ENCODE assay signal across 8 cellular contexts in the genomic region with DNA sequence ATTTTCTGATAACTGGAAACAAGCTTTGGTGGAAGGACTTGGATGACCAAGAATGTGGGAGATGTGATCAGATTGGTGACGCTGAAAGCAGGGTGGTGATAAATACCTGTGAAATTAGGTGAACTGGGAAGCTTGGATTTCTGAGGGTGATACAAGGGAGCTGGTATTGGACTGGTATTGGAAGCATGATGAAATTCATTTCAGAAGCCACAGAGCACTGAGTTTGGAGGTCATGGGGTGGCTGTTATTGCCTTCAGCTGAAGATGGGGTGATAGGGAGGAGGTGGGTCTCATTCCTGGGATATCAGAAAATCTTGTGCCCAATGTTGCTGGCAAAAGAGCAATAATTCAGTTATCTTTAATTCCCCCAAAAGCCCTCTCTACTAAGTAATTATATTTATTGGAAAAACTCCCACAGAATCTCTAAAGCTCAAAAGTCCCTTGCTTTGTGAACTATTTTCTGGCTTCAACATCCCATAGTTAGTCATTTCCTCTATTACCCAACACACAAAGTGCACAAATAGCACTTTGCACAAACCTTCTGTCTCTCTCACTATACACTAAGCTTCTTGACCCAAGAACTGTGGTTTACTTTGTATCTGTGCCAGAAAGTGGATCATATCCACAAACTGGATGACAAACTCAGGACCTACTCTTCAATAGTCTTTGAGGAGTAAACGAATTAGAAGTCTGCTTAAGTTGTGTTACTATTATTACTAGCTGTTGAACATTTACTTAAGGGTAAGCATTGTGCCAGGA. TPM values are rescaled to one million over a fixed set of nuclear protein-coding genes. Genes with fewer than 3 reads are reported as not detected.
A peak's percentile ranks its signal among the peaks of the same experiment; 100 is the strongest.
DNase-seq lines count a peak whose midpoint lies in the region; ATAC-seq and FAIRE-seq lines count a peak whose summit lies in the region.

No MANE protein-coding gene starts in this region.

- peak; percentile 44 for FAIRE-seq in urothelium cell line (lab: Jason Lieb, UNC)

- WGBS in right cardiac atrium = 55% methylated on average over 2 of the region's 2 CpGs

- H3K36me3 Mint-ChIP-seq in activated naive CD8-positive, alpha-beta T cell treated with anti-CD3 and anti-CD28 coated beads, Interleukin-2, amount 50 U/mL, for 24 hours (ENCODE audit: low read depth) = no peaks in the 10 kb centered on the region

- H3K27me3 Mint-ChIP-seq in activated naive CD8-positive, alpha-beta T cell treated with anti-CD3 and anti-CD28 coated beads, Interleukin-2, amount 50 U/mL, for 24 hours = no peaks in the 10 kb centered on the region

- H3K4me1 Mint-ChIP-seq in activated naive CD8-positive, alpha-beta T cell treated with anti-CD3 and anti-CD28 coated beads, Interleukin-2, amount 50 U/mL, for 24 hours = peaks cover 27% of the 10 kb centered on the region

- no peaks in the 10 kb centered on the region for H3K27me3 ChIP-seq in right cardiac atrium (ENCODE audit: control insufficient read depth, insufficient read depth)

- H3K4me3 Mint-ChIP-seq in activated naive CD8-positive, alpha-beta T cell treated with anti-CD3 and anti-CD28 coated beads, Interleukin-2, amount 50 U/mL, for 24 hours = no peak overlapping the region

- H3K4me3 ChIP-seq in right cardiac atrium (ENCODE audit: low read length) = no peak overlapping the region

- DNase-seq in Right ventricle myocardium inferior (ENCODE audit: missing footprints) = no peak
- DNase-seq in cardiac septum (ENCODE audit: low spot score) = no peak
- no peak for DNase-seq in activated naive CD8-positive, alpha-beta T cell treated with anti-CD3 and anti-CD28 coated beads, Interleukin-2, amount 50 U/mL, for 24 hours
- DNase-seq in right cardiac atrium = no peak
- peak; percentile 43 for DNase-seq in urothelium cell line (ENCODE audit: low spot score)

- H3K9me3 Mint-ChIP-seq in activated naive CD8-positive, alpha-beta T cell treated with anti-CD3 and anti-CD28 coated beads, Interleukin-2, amount 50 U/mL, for 24 hours = peaks cover 5% of the 10 kb centered on the region

- H3K4me1 ChIP-seq in right cardiac atrium (ENCODE audit: control insufficient read depth, insufficient read depth, low read length) = peaks cover 1% of the 10 kb centered on the region

- H3K27ac Mint-ChIP-seq in activated naive CD8-positive, alpha-beta T cell treated with anti-CD3 and anti-CD28 coated beads, Interleukin-2, amount 50 U/mL, for 24 hours = peak overlapping the region; percentile 23

- H3K27ac ChIP-seq in right cardiac atrium (ENCODE audit: low read length) = no peak overlapping the region

- intact Hi-C loops in Right ventricle myocardium inferior (cut with DNase I) = loop anchor here (5.0 to 10.0 kb wide), 3 partner anchors 110 to 600 kb away; no protein-coding TSS in a partner anchor
- intact Hi-C loops in cardiac septum (cut with DNase I) = loop anchor here (10.0 kb wide), 3 partner anchors 110 to 600 kb away; no protein-coding TSS in a partner anchor
- intact Hi-C loops in right cardiac atrium (cut with DNase I) = loop anchor here (10.0 kb wide), 3 partner anchors 280 to 590 kb away; no protein-coding TSS in a partner anchor

- ATAC-seq in Right ventricle myocardium inferior (peak; percentile 86), right cardiac atrium (peak; percentile 86 to 91), GM19455 (IDR thresholded peaks at IDR 0.05; ENCODE audit: unreplicated experiment) (no peak), HG02973 (IDR thresholded peaks at IDR 0.05; ENCODE audit: unreplicated experiment) (no peak), GM18519 (IDR thresholded peaks at IDR 0.05; ENCODE audit: low FRiP score, unreplicated experiment) (no peak)
- ATAC-seq in activated naive CD8-positive, alpha-beta T cell treated with anti-CD3 and anti-CD28 coated beads, Interleukin-2, amount 50 U/mL, for 24 hours = peak; percentile 63

- no peaks in the 10 kb centered on the region for H3K9me3 ChIP-seq in right cardiac atrium (ENCODE audit: control insufficient read depth, low read length)

RNA-seq across cellular contexts. Expression of gene CAMK2D, which starts 23.1 kb away (rescaled TPM):
- total RNA-seq in Right ventricle myocardium inferior (214 TPM), cardiac septum (217 TPM), right cardiac atrium (100 to 1,000 TPM; 150 to 177 (median 152) TPM)
- 77.2 TPM for polyA plus RNA-seq in right cardiac atrium

Comparison
In these comparisons a context has a peak if more than half of its experiments do, and no peak if none do; other contexts are left out.
1. ATAC-seq: peak in Right ventricle myocardium inferior (single experiment), activated naive CD8-positive, alpha-beta T cell treated with anti-CD3 and anti-CD28 coated beads, Interleukin-2, amount 50 U/mL, for 24 hours (single experiment) and right cardiac atrium (2 of 2); none in GM19455 (single experiment), HG02973 (single experiment) and GM18519 (single experiment).